14 cellular contexts compared by ENCODE assay signal in genomic region chr5:150153483-150153882, GRCh38. TPM values are rescaled to one million over a fixed set of nuclear protein-coding genes. Genes with fewer than 3 reads are reported as not detected.
A peak's percentile ranks its signal among the peaks of the same experiment; 100 is the strongest.
DNase-seq lines count a peak whose midpoint lies in the region; ATAC-seq and TF ChIP-seq lines count a peak whose summit lies in the region.
"Had no signal": no experiment of that assay in that cellular context is flagged by ENCODE, and none has a peak within 500 bp of the region (broad histone marks: within the 10 kb centered on the region; RNA-seq: fewer than 3 reads in every experiment).

No MANE protein-coding gene starts in this region.

- H3K27ac ChIP-seq in BLaER1 treated with 17β-estradiol and CSF1 and Interleukin-3, amounts not matched to agents 10 nM and 100 nM = peak overlapping the region in 9 of 11 experiments; percentile 3 to 94 (median 79); a peak in 17 of 22 replicates
- H3K27ac ChIP-seq in lung (ENCODE audit: low read depth in 1 of 2, low read length in 1 of 2) = peak overlapping the region in 1 of 2 donors; percentile 42

- TF ChIP-seq CTCF in brain (conservative IDR thresholded peaks at IDR 0.05) = no peak
- no peak for TF ChIP-seq CTCF in lung (IDR thresholded peaks at IDR 0.05; ENCODE audit: control extremely low read depth, extremely low read depth)

- peaks cover 0 to 10% (median 0%) of the 10 kb centered on the region in 11 experiments; a peak in 4 of 22 replicates for H4K20me1 ChIP-seq in BLaER1 treated with 17β-estradiol and CSF1 and Interleukin-3, amounts not matched to agents 10 nM and 100 nM

- no peaks in the 10 kb centered on the region for H3K9me3 Mint-ChIP-seq in brain
- no peaks in the 10 kb centered on the region for H3K9me3 Mint-ChIP-seq in stimulated activated effector memory CD8-positive, alpha-beta T cell treated with anti-CD3 and anti-CD28 coated beads, Interleukin-12 subunit alpha, Interleukin-12 subunit beta, amount 100 ng/mL, for 72 hours
- H3K9me3 Mint-ChIP-seq: activated CD4-positive, alpha-beta memory T cell treated with anti-CD3 and anti-CD28 coated beads, Interleukin-2, amount 10 ng/mL, durations not matched to agents 7 days and 5 days; neural crest cell; T-helper 1 cell treated with Interleukin-12 subunit alpha and Interleukin-12 subunit beta and Interleukin-4 antibody, amounts not matched to agents 30 μg/mL and 1 μg/mL, for 36 hours had no signal

- H3K4me2 ChIP-seq in BLaER1 treated with 17β-estradiol and CSF1 and Interleukin-3, amounts not matched to agents 10 nM and 100 nM = peak overlapping the region; percentile 83 to 100 (median 98)

- no peak for DNase-seq in lung (ENCODE audit: low spot score)
- no peak for DNase-seq in stimulated activated effector memory CD8-positive, alpha-beta T cell treated with anti-CD3 and anti-CD28 coated beads, Interleukin-12 subunit alpha, Interleukin-12 subunit beta, amount 100 ng/mL, for 72 hours (ENCODE audit: low spot score in 2 of 2)
- no peak for DNase-seq in stimulated activated naive CD4-positive, alpha-beta T cell treated with Interleukin-2 at 50 U/mL for 16 hours (lab: John Stamatoyannopoulos, UW)
- DNase-seq: KBM-7, NCI-H1694 treated with DMSO at 0.1 percent for 48 hours had no signal

- peaks cover 0 to 28% (median 15%) of the 10 kb centered on the region in 11 experiments; a peak in 15 of 22 replicates for H3K36me3 ChIP-seq in BLaER1 treated with 17β-estradiol and CSF1 and Interleukin-3, amounts not matched to agents 10 nM and 100 nM
- no peaks in the 10 kb centered on the region for H3K36me3 ChIP-seq in lung (ENCODE audit: control insufficient read depth in 2 of 2, insufficient read depth in 2 of 2, low read length in 2 of 2)

- H3K4me1 Mint-ChIP-seq in brain = peaks cover 91% of the 10 kb centered on the region
- peaks cover 44% of the 10 kb centered on the region for H3K4me1 Mint-ChIP-seq in stimulated activated effector memory CD8-positive, alpha-beta T cell treated with anti-CD3 and anti-CD28 coated beads, Interleukin-12 subunit alpha, Interleukin-12 subunit beta, amount 100 ng/mL, for 72 hours

- H3K4me3 Mint-ChIP-seq in brain = peak overlapping the region; percentile 72 to 96 (median 86)
- H3K4me3 Mint-ChIP-seq in stimulated activated effector memory CD8-positive, alpha-beta T cell treated with anti-CD3 and anti-CD28 coated beads, Interleukin-12 subunit alpha, Interleukin-12 subunit beta, amount 100 ng/mL, for 72 hours = no peak overlapping the region
- H3K4me3 Mint-ChIP-seq: activated naive CD8-positive, alpha-beta T cell had no signal

- H3K36me3 Mint-ChIP-seq in brain = no peaks in the 10 kb centered on the region
- H3K36me3 Mint-ChIP-seq in stimulated activated effector memory CD8-positive, alpha-beta T cell treated with anti-CD3 and anti-CD28 coated beads, Interleukin-12 subunit alpha, Interleukin-12 subunit beta, amount 100 ng/mL, for 72 hours = no peaks in the 10 kb centered on the region
- H3K36me3 Mint-ChIP-seq: activated naive CD8-positive, alpha-beta T cell had no signal

- H3K4me3 ChIP-seq in BLaER1 treated with 17β-estradiol and CSF1 and Interleukin-3, amounts not matched to agents 10 nM and 100 nM = peak overlapping the region in 8 of 10 experiments; percentile 67 to 76 (median 74); a peak in 16 of 20 replicates
- H3K4me3 ChIP-seq in lung = peak overlapping the region; percentile 23

- peak overlapping the region; percentile 88 to 98 (median 97) for H3K27ac Mint-ChIP-seq in brain
- H3K27ac Mint-ChIP-seq in stimulated activated effector memory CD8-positive, alpha-beta T cell treated with anti-CD3 and anti-CD28 coated beads, Interleukin-12 subunit alpha, Interleukin-12 subunit beta, amount 100 ng/mL, for 72 hours = peak overlapping the region; percentile 23
- H3K27ac Mint-ChIP-seq: activated CD4-positive, alpha-beta memory T cell treated with anti-CD3 and anti-CD28 coated beads, Interleukin-2, amount 10 ng/mL, durations not matched to agents 7 days and 5 days; activated naive CD8-positive, alpha-beta T cell had no signal

- H3K27me3 Mint-ChIP-seq in brain = peaks cover 11% of the 10 kb centered on the region

- H3K9ac ChIP-seq in BLaER1 treated with 17β-estradiol and CSF1 and Interleukin-3, amounts not matched to agents 10 nM and 100 nM = peak overlapping the region; percentile 9 to 86 (median 81); a peak in 18 of 22 replicates

- no peaks in the 10 kb centered on the region for H3K9me3 ChIP-seq in BLaER1 treated with 17β-estradiol and CSF1 and Interleukin-3, amounts not matched to agents 10 nM and 100 nM (replicated peaks in 1 of 11)
- no peaks in the 10 kb centered on the region for H3K9me3 ChIP-seq in lung (ENCODE audit: control insufficient read depth in 2 of 2, insufficient read depth in 1 of 2, low read length in 1 of 2)

- 70 to 91% methylated on average over 2 of the region's 2 CpGs for WGBS in lung, 2 donors

- ATAC-seq in lung (ENCODE audit: insufficient read depth, low FRiP score) (no peak), HG02852 (IDR thresholded peaks at IDR 0.05; ENCODE audit: unreplicated experiment) (no peak), GM18909 (IDR thresholded peaks at IDR 0.05; ENCODE audit: poor library complexity, unreplicated experiment) (no peak), HG03442 (IDR thresholded peaks at IDR 0.05; ENCODE audit: unreplicated experiment) (no peak)
- no peak for ATAC-seq in stimulated activated effector memory CD8-positive, alpha-beta T cell treated with anti-CD3 and anti-CD28 coated beads, Interleukin-12 subunit alpha, Interleukin-12 subunit beta, amount 100 ng/mL, for 72 hours

- H3K4me1 ChIP-seq in BLaER1 treated with 17β-estradiol and CSF1 and Interleukin-3, amounts not matched to agents 10 nM and 100 nM = peaks cover 75 to 100% (median 96%) of the 10 kb centered on the region in 10 experiments
- peaks cover 0 to 2% of the 10 kb centered on the region in 2 donors for H3K4me1 ChIP-seq in lung (ENCODE audit: control insufficient read depth in 2 of 2, insufficient read depth in 2 of 2, low read length in 2 of 2)

- H3K27me3 ChIP-seq in BLaER1 treated with 17β-estradiol and CSF1 and Interleukin-3, amounts not matched to agents 10 nM and 100 nM = no peaks in the 10 kb centered on the region
- no peaks in the 10 kb centered on the region for H3K27me3 ChIP-seq in lung (ENCODE audit: control insufficient read depth, insufficient read depth)

RNA-seq across cellular contexts. Expression of gene PDGFRB, which starts 2.2 kb away (rescaled TPM):
- polyA plus RNA-seq in brain (ENCODE audit: insufficient read depth, low read depth, low replicate concordance) (32.0 TPM), lung (10 to 100 TPM; 33.6 to 46.5 TPM)
- 100 to 1,000 TPM; 110 to 215 TPM for total RNA-seq in lung

RNA-seq across cellular contexts. Expression of gene CDX1, which starts 13.1 kb away (rescaled TPM):
- polyA plus RNA-seq in brain (ENCODE audit: insufficient read depth, low read depth, low replicate concordance) (not detected), lung (under 1 TPM; 0.09 to 0.28 TPM)
- under 1 TPM; 0.25 to 0.43 TPM for total RNA-seq in lung
- total RNA-seq: activated CD4-positive, alpha-beta memory T cell treated with anti-CD3 and anti-CD28 coated beads, Interleukin-2, amount 10 ng/mL, durations not matched to agents 7 days and 5 days; neural crest cell had no signal

RNA-seq across cellular contexts. Expression of gene SLC6A7, which starts 36.4 kb away (rescaled TPM):
- 4.1 TPM for polyA plus RNA-seq in brain (ENCODE audit: insufficient read depth, low read depth, low replicate concordance)
- total RNA-seq in lung = under 1 TPM in 1 of 2 donors, not detected in 1; 0.06 TPM
- polyA plus RNA-seq in lung = under 1 TPM; 0.02 to 0.03 TPM
- total RNA-seq: activated CD4-positive, alpha-beta memory T cell treated with anti-CD3 and anti-CD28 coated beads, Interleukin-2, amount 10 ng/mL, durations not matched to agents 7 days and 5 days; neural crest cell had no signal
